In genomic region chrX:72045141-72045540, GRCh38 we compare ENCODE assay signal across 11 cellular contexts.
DNase-seq lines count a peak whose midpoint lies in the region; FAIRE-seq and TF ChIP-seq lines count a peak whose summit lies in the region.
"Had no signal": no experiment of that assay in that cellular context is flagged by ENCODE, and none has a peak within 500 bp of the region (broad histone marks: within the 10 kb centered on the region; RNA-seq: fewer than 3 reads in every experiment).

No MANE protein-coding gene starts in this region.

- H3K9ac ChIP-seq in mesenchymal stem cell (ENCODE audit: low read length), result no peak overlapping the region

- peak overlapping the region; percentile 27 for H4K91ac ChIP-seq in mesenchymal stem cell (ENCODE audit: low read length)

- H2AK5ac ChIP-seq in mesenchymal stem cell (ENCODE audit: low read length, severe bottlenecking), result peak overlapping the region; percentile 62

- peaks cover 11% of the 10 kb centered on the region for H3K4me1 ChIP-seq in mesenchymal stem cell (ENCODE audit: control insufficient read depth, insufficient read depth, low read depth, low read length)
- H3K4me1 ChIP-seq in thyroid gland, result peaks cover 6 to 25% of the 10 kb centered on the region in 2 donors

- no peak overlapping the region for H2BK120ac ChIP-seq in mesenchymal stem cell (ENCODE audit: low read depth, low read length)

- no peak overlapping the region for H3K27ac ChIP-seq in mesenchymal stem cell (ENCODE audit: low read length, poor library complexity, severe bottlenecking)
- peak overlapping the region; percentile 62 to 78 (median 62) for H3K27ac ChIP-seq in thyroid gland

- peak overlapping the region in 1 of 2 experiments; percentile 40 for H3K18ac ChIP-seq in mesenchymal stem cell (ENCODE audit: low read depth in 1 of 2, low read length in 2 of 2)

- H3K27me3 ChIP-seq in bronchial epithelial cell (ENCODE audit: control insufficient read depth, insufficient read depth, low read length) (no peaks in the 10 kb centered on the region), mesenchymal stem cell (ENCODE audit: control insufficient read depth in 1 of 2, insufficient read depth in 1 of 2, low read length in 2 of 2) (peaks cover 0 to 56% of the 10 kb centered on the region in 2 experiments), thyroid gland (no peaks in the 10 kb centered on the region)

- no peak overlapping the region for H2BK15ac ChIP-seq in mesenchymal stem cell (ENCODE audit: low read depth, poor library complexity, severe bottlenecking)

- H3K4ac ChIP-seq in mesenchymal stem cell (ENCODE audit: low read depth in 1 of 2, low read length in 2 of 2), result no peak overlapping the region

- no peaks in the 10 kb centered on the region for H3K79me1 ChIP-seq in mesenchymal stem cell (replicated peaks; ENCODE audit: low read length, poor library complexity, severe bottlenecking)

- H3K4me2 ChIP-seq in mesenchymal stem cell (ENCODE audit: low read length, poor library complexity, severe bottlenecking), result no peak overlapping the region

- H3K36me3 ChIP-seq in bronchial epithelial cell (ENCODE audit: control insufficient read depth, insufficient read depth, low read length) (no peaks in the 10 kb centered on the region), mesenchymal stem cell (ENCODE audit: control insufficient read depth in 1 of 2, insufficient read depth in 2 of 2, low read depth in 1 of 2, low read length in 2 of 2) (no peaks in the 10 kb centered on the region), thyroid gland (no peaks in the 10 kb centered on the region)

- H3K4me3 ChIP-seq in bronchial epithelial cell (ENCODE audit: low read depth, low read length) (no peak overlapping the region), mesenchymal stem cell (ENCODE audit: insufficient read depth in 1 of 2, low read depth in 1 of 2, low read length in 2 of 2) (no peak overlapping the region), thyroid gland (replicated peaks in 1 of 3) (no peak overlapping the region)

- no peak for TF ChIP-seq POLR2A in thyroid gland (IDR thresholded peaks at IDR 0.05)

- H3K9me3 ChIP-seq in mesenchymal stem cell (ENCODE audit: control insufficient read depth, low read length) (no peaks in the 10 kb centered on the region), thyroid gland (no peaks in the 10 kb centered on the region)

- H3K14ac ChIP-seq in mesenchymal stem cell (ENCODE audit: low read length in 2 of 2), result no peak overlapping the region

- 87% methylated on average over 4 of the region's 4 CpGs for WGBS in mesenchymal stem cell
- WGBS in thyroid gland, 2 donors, result 60% methylated on average over 2 of the region's 4 CpGs; no CpG with 5 or more reads in 1 of the 2 donors

- H3K23ac ChIP-seq in mesenchymal stem cell (ENCODE audit: low read length in 2 of 2), result no peak overlapping the region

- FAIRE-seq in bronchial epithelial cell (lab: Jason Lieb, UNC), result no peak

- DNase-seq in NCI-H82 (lab: John Stamatoyannopoulos, UW) (peak; percentile 61), NCI-H82 treated with DMSO at 0.1 percent for 48 hours (lab: John Stamatoyannopoulos, UW; ENCODE audit: unreplicated experiment) (no peak), bronchial epithelial cell (ENCODE audit: low read depth) (peak; percentile 66), mesenchymal stem cell (no peak), thyroid gland (peak; percentile 44 to 45), NCI-H146 treated with DMSO at 0.1 percent for 48 hours (lab: John Stamatoyannopoulos, UW; ENCODE audit: unreplicated experiment) (no peak), DMS79 (lab: John Stamatoyannopoulos, UW) (no peak), NCI-H1694 treated with DMSO at 0.1 percent for 48 hours (lab: John Stamatoyannopoulos, UW) (no peak)
- DNase-seq: 8988T; activated CD8-positive, alpha-beta T cell treated with anti-CD3 and anti-CD28 coated beads, Interleukin-2, amount 10 ng/mL, durations not matched to agents 7 days and 5 days; HFFc6 had no signal

- intact Hi-C loops in thyroid gland (cut with DNase I), result no loop called here

- H4K8ac ChIP-seq in mesenchymal stem cell (ENCODE audit: low read length), result peak overlapping the region; percentile 27

- peak overlapping the region in 1 of 2 experiments; percentile 86 for H2BK12ac ChIP-seq in mesenchymal stem cell (ENCODE audit: low read length in 2 of 2)

- H2AFZ ChIP-seq in mesenchymal stem cell (ENCODE audit: low read depth, low read length), result no peak overlapping the region

- H2BK5ac ChIP-seq in mesenchymal stem cell (ENCODE audit: low read depth, low read length, poor library complexity, severe bottlenecking), result no peak overlapping the region

- TF ChIP-seq CTCF in bronchial epithelial cell (IDR thresholded peaks at IDR 0.05; ENCODE audit: insufficient read depth, low read length, severe bottlenecking) (no peak), thyroid gland (IDR thresholded peaks at IDR 0.05) (no peak)

Comparison
In these comparisons a context has a peak if more than half of its experiments do, and no peak if none do; other contexts are left out.
1. DNase-seq: peak in NCI-H82 (single experiment), bronchial epithelial cell (single experiment) and thyroid gland (2 of 2); none in NCI-H82 treated with DMSO at 0.1 percent for 48 hours (single experiment), mesenchymal stem cell (single experiment), NCI-H146 treated with DMSO at 0.1 percent for 48 hours (single experiment), DMS79 (single experiment) and NCI-H1694 treated with DMSO at 0.1 percent for 48 hours (single experiment).